ENCODE assay signal across 2 cellular contexts in genomic region chr20:4081396-4081795, GRCh38.
TF ChIP-seq lines count a peak whose summit lies in the region.

No MANE protein-coding gene starts in this region.

TF ChIP-seq in K562, 482 proteins besides CTCF, POLR2A, EP300 and RAD21 (continued from another document and continues in another):
- 0 out of 2 replicates have a peak, but pooled peaks have one; percentile 19 for TF ChIP-seq JUND (IDR thresholded peaks at IDR 0.05; ENCODE audit: borderline replicate concordance, low read depth, low read length)
- TF ChIP-seq JUND (tag; IDR thresholded peaks at IDR 0.05; ENCODE audit: borderline replicate concordance, low read depth, low read length): no peak
- no peak; the same call in 1 of the 2 replicates for TF ChIP-seq SMARCE1 (IDR thresholded peaks at IDR 0.05)
- peak; percentile 6; the same call in 1 of the 2 replicates for TF ChIP-seq CXXC5 (CRISPR knock-in tag; IDR thresholded peaks at IDR 0.05)
- TF ChIP-seq TAL1 (IDR thresholded peaks at IDR 0.05): no peak
- TF ChIP-seq KAT7 (CRISPR knock-in tag; IDR thresholded peaks at IDR 0.05; ENCODE audit: borderline replicate concordance): no peak
- no peak for TF ChIP-seq ZNF408 (CRISPR knock-in tag; IDR thresholded peaks at IDR 0.05; ENCODE audit: low read depth)
- TF ChIP-seq PHF8 (IDR thresholded peaks at IDR 0.05; ENCODE audit: borderline replicate concordance, low read length): no peak
- TF ChIP-seq BRF1 (IDR thresholded peaks at IDR 0.05; ENCODE audit: borderline replicate concordance, extremely low read depth, insufficient read length): no peak
- TF ChIP-seq HMGN3 (IDR thresholded peaks at IDR 0.05; ENCODE audit: borderline replicate concordance, extremely low read depth, insufficient read length, low read depth, low read length): no peak
- no peak for TF ChIP-seq CEBPG (CRISPR knock-in tag; IDR thresholded peaks at IDR 0.05)
- no peak for TF ChIP-seq CEBPG (tag; conservative IDR thresholded peaks at IDR 0.05 in 1 of 2, IDR thresholded peaks at IDR 0.05 in 1 of 2)
- TF ChIP-seq TRIM24 (IDR thresholded peaks at IDR 0.05): peak in 1 of 2 experiments; percentile 9; a peak in 1 of 4 replicates
- no peak for TF ChIP-seq ZNF24 (IDR thresholded peaks at IDR 0.05)
- TF ChIP-seq ZNF23 (CRISPR knock-in tag; IDR thresholded peaks at IDR 0.05): no peak
- TF ChIP-seq CSDE1 (IDR thresholded peaks at IDR 0.05): no peak
- no peak for TF ChIP-seq CBX8 (IDR thresholded peaks at IDR 0.05; ENCODE audit: borderline replicate concordance, extremely low read depth, low read depth, low read length, poor library complexity, severe bottlenecking)
- no peak for TF ChIP-seq POLR3A (IDR thresholded peaks at IDR 0.05; ENCODE audit: borderline replicate concordance, extremely low read depth, insufficient read depth, insufficient read length)
- TF ChIP-seq SMARCA4 (IDR thresholded peaks at IDR 0.05): peak; percentile 50; the same call in 1 of the 2 replicates
- no peak for TF ChIP-seq ZBED1 (IDR thresholded peaks at IDR 0.05)
- TF ChIP-seq CBX3 (IDR thresholded peaks at IDR 0.05; ENCODE audit: borderline replicate concordance in 1 of 2, low read length in 2 of 2): no peak
- TF ChIP-seq, protein P1, sequence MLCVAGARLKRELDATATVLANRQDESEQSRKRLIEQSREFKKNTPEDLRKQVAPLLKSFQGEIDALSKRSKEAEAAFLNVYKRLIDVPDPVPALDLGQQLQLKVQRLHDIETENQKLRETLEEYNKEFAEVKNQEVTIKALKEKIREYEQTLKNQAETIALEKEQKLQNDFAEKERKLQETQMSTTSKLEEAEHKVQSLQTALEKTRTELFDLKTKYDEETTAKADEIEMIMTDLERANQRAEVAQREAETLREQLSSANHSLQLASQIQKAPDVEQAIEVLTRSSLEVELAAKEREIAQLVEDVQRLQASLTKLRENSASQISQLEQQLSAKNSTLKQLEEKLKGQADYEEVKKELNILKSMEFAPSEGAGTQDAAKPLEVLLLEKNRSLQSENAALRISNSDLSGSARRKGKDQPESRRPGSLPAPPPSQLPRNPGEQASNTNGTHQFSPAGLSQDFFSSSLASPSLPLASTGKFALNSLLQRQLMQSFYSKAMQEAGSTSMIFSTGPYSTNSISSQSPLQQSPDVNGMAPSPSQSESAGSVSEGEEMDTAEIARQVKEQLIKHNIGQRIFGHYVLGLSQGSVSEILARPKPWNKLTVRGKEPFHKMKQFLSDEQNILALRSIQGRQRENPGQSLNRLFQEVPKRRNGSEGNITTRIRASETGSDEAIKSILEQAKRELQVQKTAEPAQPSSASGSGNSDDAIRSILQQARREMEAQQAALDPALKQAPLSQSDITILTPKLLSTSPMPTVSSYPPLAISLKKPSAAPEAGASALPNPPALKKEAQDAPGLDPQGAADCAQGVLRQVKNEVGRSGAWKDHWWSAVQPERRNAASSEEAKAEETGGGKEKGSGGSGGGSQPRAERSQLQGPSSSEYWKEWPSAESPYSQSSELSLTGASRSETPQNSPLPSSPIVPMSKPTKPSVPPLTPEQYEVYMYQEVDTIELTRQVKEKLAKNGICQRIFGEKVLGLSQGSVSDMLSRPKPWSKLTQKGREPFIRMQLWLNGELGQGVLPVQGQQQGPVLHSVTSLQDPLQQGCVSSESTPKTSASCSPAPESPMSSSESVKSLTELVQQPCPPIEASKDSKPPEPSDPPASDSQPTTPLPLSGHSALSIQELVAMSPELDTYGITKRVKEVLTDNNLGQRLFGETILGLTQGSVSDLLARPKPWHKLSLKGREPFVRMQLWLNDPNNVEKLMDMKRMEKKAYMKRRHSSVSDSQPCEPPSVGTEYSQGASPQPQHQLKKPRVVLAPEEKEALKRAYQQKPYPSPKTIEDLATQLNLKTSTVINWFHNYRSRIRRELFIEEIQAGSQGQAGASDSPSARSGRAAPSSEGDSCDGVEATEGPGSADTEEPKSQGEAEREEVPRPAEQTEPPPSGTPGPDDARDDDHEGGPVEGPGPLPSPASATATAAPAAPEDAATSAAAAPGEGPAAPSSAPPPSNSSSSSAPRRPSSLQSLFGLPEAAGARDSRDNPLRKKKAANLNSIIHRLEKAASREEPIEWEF (CRISPR knock-in tag; IDR thresholded peaks at IDR 0.05): no peak
- no peak for TF ChIP-seq NCOA1 (IDR thresholded peaks at IDR 0.05; ENCODE audit: low read depth)
- no peak for TF ChIP-seq ZEB2 (IDR thresholded peaks at IDR 0.05)
- TF ChIP-seq NCOA2 (IDR thresholded peaks at IDR 0.05; ENCODE audit: partially characterized antibody in 2 of 2): no peak
- TF ChIP-seq THRA (IDR thresholded peaks at IDR 0.05): no peak
- no peak for TF ChIP-seq ZHX1 (conservative IDR thresholded peaks at IDR 0.05; ENCODE audit: low read length)

TF ChIP-seq in SK-N-SH treated with all-trans-retinoic acid at 6 μM for 48 hours, 23 proteins besides CTCF, POLR2A, EP300 and RAD21 (continued from another document):
- TF ChIP-seq ARNTL (CRISPR knock-in tag; IDR thresholded peaks at IDR 0.05; ENCODE audit: borderline replicate concordance, low read depth): no peak
